ENCODE assay signal across 8 cellular contexts in genomic region chr14:90518941-90519256, GRCh38.
DNase-seq lines count a peak whose midpoint lies in the region; ATAC-seq, FAIRE-seq and TF ChIP-seq lines count a peak whose summit lies in the region.

No MANE protein-coding gene starts in this region.

- H3K4me3 ChIP-seq in rectal smooth muscle tissue (ENCODE audit: low read length), result no peak overlapping the region

- no peaks in the 10 kb centered on the region for H3K36me3 ChIP-seq in rectal smooth muscle tissue (ENCODE audit: control insufficient read depth, insufficient read depth, low read length)

- no peak for FAIRE-seq in H54 (lab: Jason Lieb, UNC)

- no peaks in the 10 kb centered on the region for H3K36me3 Mint-ChIP-seq in effector memory CD8-positive, alpha-beta T cell (ENCODE audit: insufficient read depth)

- peaks cover 0 to 12% of the 10 kb centered on the region in 2 donors for H3K27me3 Mint-ChIP-seq in effector memory CD8-positive, alpha-beta T cell

- in situ Hi-C loops in ACHN (cut with HindIII; ENCODE audit: low pct_ligation_motif_present, low pct_unique_long_range_greater_than_20kb, low sequenced_read_pairs), result no loop called here

- DNase-seq in ACHN (peak; percentile 34), H54 (ENCODE audit: insufficient read length, low spot score) (peak; percentile 76), AG20443 (ENCODE audit: low spot score) (no peak), AG08395 (ENCODE audit: low spot score) (no peak), C1 segment of cervical spinal cord (lab: John Stamatoyannopoulos, UW) (no peak)
- DNase-seq in activated CD4-positive, CD25-positive, alpha-beta regulatory T cell treated with anti-CD3 and anti-CD28 coated beads, Interleukin-2, amount 50 U/mL, for 72 hours, result peak; percentile 54
- peak; percentile 38 to 46 (median 40) for DNase-seq in effector memory CD8-positive, alpha-beta T cell

- H3K27ac Mint-ChIP-seq in effector memory CD8-positive, alpha-beta T cell, result no peak overlapping the region

- peaks cover 50% of the 10 kb centered on the region for H3K4me1 ChIP-seq in rectal smooth muscle tissue (ENCODE audit: control insufficient read depth, insufficient read depth, low read length)

- TF ChIP-seq POLR2A in H54 (IDR thresholded peaks at IDR 0.05; ENCODE audit: low read depth, low read length), result no peak

- no peaks in the 10 kb centered on the region for H3K9me3 Mint-ChIP-seq in effector memory CD8-positive, alpha-beta T cell

- H3K27me3 ChIP-seq in rectal smooth muscle tissue (ENCODE audit: control insufficient read depth, insufficient read depth, low read length), result no peaks in the 10 kb centered on the region

- no peak overlapping the region for H3K4me3 Mint-ChIP-seq in effector memory CD8-positive, alpha-beta T cell

- H3K27ac ChIP-seq in rectal smooth muscle tissue (ENCODE audit: low read depth, low read length), result peak overlapping the region; percentile 86

- ATAC-seq in effector memory CD8-positive, alpha-beta T cell (replicated peaks), result peak; percentile 54

- H3K4me1 Mint-ChIP-seq in effector memory CD8-positive, alpha-beta T cell (ENCODE audit: low read depth in 2 of 2), result peaks cover 0 to 2% of the 10 kb centered on the region in 2 donors

- H3K9ac ChIP-seq in rectal smooth muscle tissue (ENCODE audit: low read length), result no peak overlapping the region

Comparison
In these comparisons a context has a peak if more than half of its experiments do, and no peak if none do; other contexts are left out.
1. DNase-seq: peak in ACHN (single experiment), H54 (single experiment), activated CD4-positive, CD25-positive, alpha-beta regulatory T cell treated with anti-CD3 and anti-CD28 coated beads, Interleukin-2, amount 50 U/mL, for 72 hours (single experiment) and effector memory CD8-positive, alpha-beta T cell (3 of 3); none in AG20443 (single experiment), AG08395 (single experiment) and C1 segment of cervical spinal cord (0 of 14).